10 cellular contexts compared by ENCODE assay signal in the genomic region with DNA sequence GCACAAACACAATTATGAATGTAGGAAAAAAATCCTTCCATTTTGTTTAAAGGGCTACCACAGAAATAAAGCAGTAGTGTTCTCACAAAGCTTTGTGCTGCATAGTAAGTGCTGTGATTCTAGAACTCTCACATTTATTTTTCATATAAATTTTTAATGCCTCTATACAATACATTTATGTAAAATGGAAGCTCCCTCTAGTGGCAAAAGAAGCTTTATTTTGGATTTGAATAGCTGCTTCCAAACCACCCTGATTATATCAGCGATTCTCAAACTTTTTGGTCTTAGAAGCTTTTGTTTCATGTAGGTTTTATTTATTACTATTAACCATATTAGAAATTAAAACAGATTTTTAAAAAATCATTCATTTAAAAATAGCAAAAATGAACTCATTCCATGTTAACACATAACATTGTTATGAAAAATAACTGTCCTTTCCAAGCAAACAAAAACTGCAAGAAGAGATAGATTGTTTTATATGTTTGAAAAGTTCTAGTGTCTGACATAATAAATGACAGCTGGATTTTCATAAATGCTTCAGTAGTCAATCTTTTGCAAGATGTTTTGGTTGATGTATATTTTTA. TPM values are rescaled to one million over a fixed set of nuclear protein-coding genes. Genes with fewer than 3 reads are reported as not detected.
DNase-seq lines count a peak whose midpoint lies in the region; ATAC-seq, FAIRE-seq and TF ChIP-seq lines count a peak whose summit lies in the region.
"Had no signal": no experiment of that assay in that cellular context is flagged by ENCODE, and none has a peak within 500 bp of the region (broad histone marks: within the 10 kb centered on the region; RNA-seq: fewer than 3 reads in every experiment).

No MANE protein-coding gene starts in this region.

- no peak for ATAC-seq in GM18858 (IDR thresholded peaks at IDR 0.05; ENCODE audit: unreplicated experiment)

- no peaks in the 10 kb centered on the region for H3K4me1 ChIP-seq in small intestine (ENCODE audit: control insufficient read depth in 2 of 2, insufficient read depth in 1 of 2, low read depth in 1 of 2, low read length in 1 of 2)
- H3K4me1 ChIP-seq: spleen had no signal

- H3K27me3 ChIP-seq in small intestine (ENCODE audit: control insufficient read depth in 2 of 2, insufficient read depth in 2 of 2, low read length in 2 of 2) = no peaks in the 10 kb centered on the region
- H3K27me3 ChIP-seq: spleen had no signal

- 35 to 71% (median 50%) methylated on average over 1 of the region's 1 CpG for WGBS in small intestine, 3 donors

- no peak overlapping the region for H3K4me3 ChIP-seq in small intestine (ENCODE audit: low read depth in 1 of 2, low read length in 2 of 2)
- H3K4me3 ChIP-seq: spleen had no signal

- CTCF ChIA-PET in HEK293T (lab: Yijun Ruan, JAX) = interaction anchor here (0.6 to 1.4 kb wide), 3 partner anchors 9 to 137 kb away, joined by 3 to 4 read pairs (median 3); no protein-coding TSS in a partner anchor

- DNase-seq in SKM-1 (lab: John Stamatoyannopoulos, UW; ENCODE audit: unreplicated experiment) = peak; percentile 5
- no peak for DNase-seq in SKM-1 treated with dmso at 0.1 percent for 144 hours (lab: John Stamatoyannopoulos, UW; ENCODE audit: unreplicated experiment)
- DNase-seq in NCI-H446 treated with DMSO at 0.1 percent for 48 hours (lab: John Stamatoyannopoulos, UW) = peak; percentile 29
- peak; percentile 25 for DNase-seq in small intestine
- no peak for DNase-seq in HEK293T (ENCODE audit: extremely low spot score)
- no peak for DNase-seq in stimulated activated CD4-positive, alpha-beta T cell treated with anti-CD3 and anti-CD28 coated beads, Interleukin-1b, Interleukin-23, amount 100 ng/mL, for 48 hours
- DNase-seq: MV-4-11, spleen had no signal

- no peak overlapping the region for H3K27ac ChIP-seq in small intestine (ENCODE audit: low read depth in 1 of 2, low read length in 1 of 2)
- H3K27ac ChIP-seq: spleen had no signal

- H3K36me3 ChIP-seq in small intestine (ENCODE audit: control insufficient read depth in 2 of 2, insufficient read depth in 2 of 2, low read length in 2 of 2) = no peaks in the 10 kb centered on the region
- H3K36me3 ChIP-seq: spleen had no signal

- H3K9me3 ChIP-seq in small intestine (ENCODE audit: control insufficient read depth, low read depth) = no peaks in the 10 kb centered on the region

- FAIRE-seq in endometrium (lab: Jason Lieb, UNC) (peak; percentile 68), small intestine (lab: Jason Lieb, UNC) (peak; percentile 47)

- POLR2A ChIA-PET in HEK293T (lab: Yijun Ruan, JAX) = no interaction called here

TF ChIP-seq in HEK293T, 16 proteins besides CTCF, POLR2A, EP300 and RAD21:
- TF ChIP-seq TARDBP (IDR thresholded peaks at IDR 0.05) = no peak
- TF ChIP-seq ZNF384 (IDR thresholded peaks at IDR 0.05) = no peak
- no peak for TF ChIP-seq FOXA1 (IDR thresholded peaks at IDR 0.05)
- no peak for TF ChIP-seq SP1 (IDR thresholded peaks at IDR 0.05)
- TF ChIP-seq ARNT (IDR thresholded peaks at IDR 0.05) = no peak
- no peak for TF ChIP-seq SUZ12 (IDR thresholded peaks at IDR 0.05)
- no peak for TF ChIP-seq LEF1 (IDR thresholded peaks at IDR 0.05; ENCODE audit: borderline replicate concordance)
- no peak for TF ChIP-seq FOXK2 (IDR thresholded peaks at IDR 0.05)
- TF ChIP-seq, protein P1, sequence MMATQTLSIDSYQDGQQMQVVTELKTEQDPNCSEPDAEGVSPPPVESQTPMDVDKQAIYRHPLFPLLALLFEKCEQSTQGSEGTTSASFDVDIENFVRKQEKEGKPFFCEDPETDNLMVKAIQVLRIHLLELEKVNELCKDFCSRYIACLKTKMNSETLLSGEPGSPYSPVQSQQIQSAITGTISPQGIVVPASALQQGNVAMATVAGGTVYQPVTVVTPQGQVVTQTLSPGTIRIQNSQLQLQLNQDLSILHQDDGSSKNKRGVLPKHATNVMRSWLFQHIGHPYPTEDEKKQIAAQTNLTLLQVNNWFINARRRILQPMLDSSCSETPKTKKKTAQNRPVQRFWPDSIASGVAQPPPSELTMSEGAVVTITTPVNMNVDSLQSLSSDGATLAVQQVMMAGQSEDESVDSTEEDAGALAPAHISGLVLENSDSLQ (IDR thresholded peaks at IDR 0.05) = no peak
- no peak for TF ChIP-seq BHLHE40 (IDR thresholded peaks at IDR 0.05; ENCODE audit: borderline replicate concordance)
- no peak for TF ChIP-seq HDGF (IDR thresholded peaks at IDR 0.05; ENCODE audit: borderline replicate concordance)
- no peak for TF ChIP-seq NFRKB (IDR thresholded peaks at IDR 0.05)
- TF ChIP-seq L3MBTL2 (conservative IDR thresholded peaks at IDR 0.05) = no peak
- TF ChIP-seq FOXM1 (IDR thresholded peaks at IDR 0.05; ENCODE audit: borderline replicate concordance) = no peak
- TF ChIP-seq ELF4 (IDR thresholded peaks at IDR 0.05) = no peak
- TF ChIP-seq CTBP1 (IDR thresholded peaks at IDR 0.05; ENCODE audit: borderline replicate concordance) = no peak

RNA-seq across cellular contexts. Expression of a gene that starts 38.4 kb away (rescaled TPM):
- polyA plus RNA-seq in small intestine = under 1 TPM in 1 of 3 donors, not detected in 2; 0.92 TPM
- polyA plus RNA-seq: spleen had no signal

Comparison
In these comparisons a context has a peak if more than half of its experiments do, and no peak if none do; other contexts are left out.
1. DNase-seq: peak in SKM-1 (single experiment), NCI-H446 treated with DMSO at 0.1 percent for 48 hours (single experiment) and small intestine (single experiment); none in SKM-1 treated with dmso at 0.1 percent for 144 hours (single experiment), HEK293T (single experiment) and stimulated activated CD4-positive, alpha-beta T cell treated with anti-CD3 and anti-CD28 coated beads, Interleukin-1b, Interleukin-23, amount 100 ng/mL, for 48 hours (single experiment).